8 cellular contexts compared by ENCODE assay signal in genomic region chr18:12703714-12704113, GRCh38. TPM values are rescaled to one million over a fixed set of nuclear protein-coding genes. Genes with fewer than 3 reads are reported as not detected.
A peak's percentile ranks its signal among the peaks of the same experiment; 100 is the strongest.
DNase-seq lines count a peak whose midpoint lies in the region; ATAC-seq, FAIRE-seq and TF ChIP-seq lines count a peak whose summit lies in the region.

No MANE protein-coding gene starts in this region.

- H3K79me2 ChIP-seq in Loucy (ENCODE audit: insufficient read depth, low read length) (peaks cover 92% of the 10 kb centered on the region), astrocyte (ENCODE audit: insufficient read depth, low read length) (peaks cover 61% of the 10 kb centered on the region)

- ATAC-seq in thoracic aorta (ENCODE audit: insufficient number of reproducible peaks, low FRiP score, low read depth), result no peak

- no peaks in the 10 kb centered on the region for H3K9me2 ChIP-seq in Loucy (replicated peaks; ENCODE audit: low read depth, low read length)

- peaks cover 22% of the 10 kb centered on the region for H3K36me3 ChIP-seq in Loucy (ENCODE audit: insufficient read depth, low read length)
- peaks cover 9% of the 10 kb centered on the region for H3K36me3 ChIP-seq in astrocyte (ENCODE audit: insufficient read depth, low read length)
- H3K36me3 ChIP-seq in thoracic aorta, result peaks cover 20% of the 10 kb centered on the region

- no peak for FAIRE-seq in astrocyte (lab: Jason Lieb, UNC)

- H3K9me3 ChIP-seq in Loucy (ENCODE audit: insufficient read depth, low read depth, low read length) (no peaks in the 10 kb centered on the region), astrocyte (ENCODE audit: insufficient read depth, low read depth, low read length) (no peaks in the 10 kb centered on the region), thoracic aorta (no peaks in the 10 kb centered on the region)

- no peaks in the 10 kb centered on the region for H3K27me3 Mint-ChIP-seq in astrocyte (ENCODE audit: low read depth, unreplicated experiment)

- H3K4me1 Mint-ChIP-seq in astrocyte (ENCODE audit: low read depth, unreplicated experiment), result peaks cover 18% of the 10 kb centered on the region

- peaks cover 57% of the 10 kb centered on the region for H4K20me1 ChIP-seq in Loucy (ENCODE audit: insufficient read depth, low read length, poor library complexity, severe bottlenecking)
- peaks cover 19% of the 10 kb centered on the region for H4K20me1 ChIP-seq in astrocyte (ENCODE audit: insufficient read depth, low read length)

- peaks cover 2% of the 10 kb centered on the region for H3K36me3 Mint-ChIP-seq in astrocyte (ENCODE audit: low read depth, unreplicated experiment)

- H3K9me3 Mint-ChIP-seq in astrocyte (ENCODE audit: unreplicated experiment), result no peaks in the 10 kb centered on the region

- peak; percentile 21 for DNase-seq in DMS53 treated with DMSO at 0.1 percent for 48 hours (lab: John Stamatoyannopoulos, UW; ENCODE audit: unreplicated experiment)
- peak; percentile 23 for DNase-seq in astrocyte (ENCODE audit: low read depth)
- peak; percentile 38 for DNase-seq in kidney tubule cell (ENCODE audit: low spot score)
- DNase-seq in thoracic aorta (ENCODE audit: low spot score), result no peak
- DNase-seq in stimulated activated CD8-positive, alpha-beta memory T cell treated with anti-CD3 and anti-CD28 coated beads, Interleukin-4, amount 100 ng/mL, for 48 hours, result no peak
- DNase-seq in NK-92 (lab: John Stamatoyannopoulos, UW; ENCODE audit: unreplicated experiment), result no peak
- DNase-seq in T-helper 9 cell, result no peak

- H3K4me1 ChIP-seq in Loucy (ENCODE audit: insufficient read depth, low read length, poor library complexity, severe bottlenecking) (peaks cover 48% of the 10 kb centered on the region), astrocyte (ENCODE audit: insufficient read depth, low read length) (peaks cover 9% of the 10 kb centered on the region), thoracic aorta (ENCODE audit: control insufficient read depth in 1 of 2, low read depth in 2 of 2) (peaks cover 23 to 34% of the 10 kb centered on the region in 2 donors)

- peak overlapping the region; percentile 93 for H3K9ac ChIP-seq in Loucy (ENCODE audit: low read depth, low read length, poor library complexity, severe bottlenecking)
- peak overlapping the region; percentile 94 for H3K9ac ChIP-seq in astrocyte (ENCODE audit: low read length)

- H3K27ac ChIP-seq in astrocyte (ENCODE audit: low read depth, low read length), result peak overlapping the region; percentile 100
- H3K27ac ChIP-seq in thoracic aorta, result peak overlapping the region; percentile 95 to 98

- H3K27ac Mint-ChIP-seq in astrocyte (ENCODE audit: unreplicated experiment), result peak overlapping the region; percentile 98

- H3F3A ChIP-seq in Loucy (ENCODE audit: low read depth), result no peaks in the 10 kb centered on the region

- H2AFZ ChIP-seq in Loucy (ENCODE audit: low read length) (no peak overlapping the region; the same call in 1 of the 2 replicates), astrocyte (ENCODE audit: low read depth, low read length) (peak overlapping the region; percentile 94)

- H3K27me3 ChIP-seq in Loucy (ENCODE audit: insufficient read depth, low read length, poor library complexity, severe bottlenecking) (peaks cover 6% of the 10 kb centered on the region), astrocyte (ENCODE audit: insufficient read depth, low read length) (no peaks in the 10 kb centered on the region), thoracic aorta (replicated peaks; ENCODE audit: insufficient read depth) (no peaks in the 10 kb centered on the region)

- no peak for TF ChIP-seq CTCF in Loucy (conservative IDR thresholded peaks at IDR 0.05; ENCODE audit: low read length)
- no peak for TF ChIP-seq CTCF in astrocyte (IDR thresholded peaks at IDR 0.05; ENCODE audit: insufficient read depth, low read depth, low read length)
- no peak for TF ChIP-seq CTCF in thoracic aorta (IDR thresholded peaks at IDR 0.05)

- H3K4me3 Mint-ChIP-seq in astrocyte (ENCODE audit: unreplicated experiment), result peak overlapping the region; percentile 96

- H3K4me2 ChIP-seq in Loucy (ENCODE audit: low read depth, low read length, poor library complexity, severe bottlenecking) (peak overlapping the region; percentile 100), astrocyte (ENCODE audit: low read length) (peak overlapping the region; percentile 90)

- H3K4me3 ChIP-seq in Loucy (ENCODE audit: low read length, poor library complexity, severe bottlenecking) (peak overlapping the region; percentile 98), astrocyte (ENCODE audit: insufficient read depth, low read depth, low read length) (peak overlapping the region; percentile 88), thoracic aorta (peak overlapping the region; percentile 94)

RNA-seq across cellular contexts. Expression of gene PSMG2, which starts 0.9 kb away (rescaled TPM):
- total RNA-seq in astrocyte (57.4 and 60.1 TPM in 2 replicates), thoracic aorta (10 to 100 TPM; 64.6 to 65.9 TPM)

RNA-seq across cellular contexts. Expression of gene CEP76, which starts 1.2 kb away (rescaled TPM):
- total RNA-seq in astrocyte (7.5 and 9.5 TPM in 2 replicates), thoracic aorta (1 to 10 TPM; 5.2 to 8.3 TPM)

RNA-seq across cellular contexts. Expression of gene SPIRE1, which starts 45.8 kb away (rescaled TPM):
- total RNA-seq in astrocyte, result 38.9 and 42.0 TPM in 2 replicates
- 10 to 100 TPM; 26.8 to 39.6 TPM for total RNA-seq in thoracic aorta

Comparison
In these comparisons a context has a peak if more than half of its experiments do, and no peak if none do; other contexts are left out.
1. DNase-seq: peak in DMS53 treated with DMSO at 0.1 percent for 48 hours (single experiment), astrocyte (single experiment) and kidney tubule cell (single experiment); none in thoracic aorta (single experiment), stimulated activated CD8-positive, alpha-beta memory T cell treated with anti-CD3 and anti-CD28 coated beads, Interleukin-4, amount 100 ng/mL, for 48 hours (single experiment), NK-92 (single experiment) and T-helper 9 cell (single experiment).
2. Peak in every context shown above with its lines, with median percentiles within 50 percentile points of each other: H3K4me3 ChIP-seq.